In genomic region chr11:61091373-61092279, GRCh38 we compare ENCODE assay signal across 9 cellular contexts. TPM values are rescaled to one million over a fixed set of nuclear protein-coding genes. Genes with fewer than 3 reads are reported as not detected.
DNase-seq lines count a peak whose midpoint lies in the region; ATAC-seq and TF ChIP-seq lines count a peak whose summit lies in the region.
"Had no signal": no experiment of that assay in that cellular context is flagged by ENCODE, and none has a peak within 500 bp of the region (broad histone marks: within the 10 kb centered on the region; RNA-seq: fewer than 3 reads in every experiment).

No MANE protein-coding gene starts in this region.

- H3K27me3 ChIP-seq in CD4-positive, alpha-beta T cell (ENCODE audit: control insufficient read depth, insufficient read depth, low read length) = no peaks in the 10 kb centered on the region
- peaks cover 13% of the 10 kb centered on the region for H3K27me3 ChIP-seq in GM23248 (replicated peaks; ENCODE audit: insufficient read depth)
- no peaks in the 10 kb centered on the region for H3K27me3 ChIP-seq in esophagus muscularis mucosa

- no peaks in the 10 kb centered on the region for H3K27me3 Mint-ChIP-seq in CD4-positive, alpha-beta T cell
- H3K27me3 Mint-ChIP-seq in memory B cell = no peaks in the 10 kb centered on the region
- H3K27me3 Mint-ChIP-seq in osteocyte (ENCODE audit: unreplicated experiment) = peaks cover 26% of the 10 kb centered on the region

- CTCF ChIA-PET in CD4-positive, alpha-beta T cell (lab: Charles Lee) = interaction anchor here (1.0 to 1.9 kb wide), 4 partner anchors 8 to 17 kb away, joined by 3 to 4 read pairs (median 3); no protein-coding TSS in a partner anchor

- intact Hi-C loops in CD4-positive, alpha-beta T cell (cut with DNase I, micrococcal nuclease) = no loop called here
- intact Hi-C loops in esophagus muscularis mucosa (cut with DNase I) = no loop called here

- H3K4me3 Mint-ChIP-seq in CD4-positive, alpha-beta T cell = peak overlapping the region; percentile 81
- peak overlapping the region; percentile 17 for H3K4me3 Mint-ChIP-seq in memory B cell
- no peak overlapping the region for H3K4me3 Mint-ChIP-seq in osteocyte (ENCODE audit: unreplicated experiment)

- H3K4me2 ChIP-seq in GM23248 (ENCODE audit: unreplicated experiment) = no peak overlapping the region

- H3K4me3 ChIP-seq in GM23248 (no peak overlapping the region), esophagus muscularis mucosa (no peak overlapping the region)

- TF ChIP-seq CTCF in CD4-positive, alpha-beta T cell (IDR thresholded peaks at IDR 0.05) = no peak
- TF ChIP-seq CTCF in osteocyte (IDR thresholded peaks at IDR 0.05) = no peak
- no peak for TF ChIP-seq CTCF in esophagus muscularis mucosa (IDR thresholded peaks at IDR 0.05)

- H3K4me1 ChIP-seq in GM23248 (ENCODE audit: insufficient read depth) = no peaks in the 10 kb centered on the region
- no peaks in the 10 kb centered on the region for H3K4me1 ChIP-seq in esophagus muscularis mucosa

- WGBS in GM23248 (ENCODE audit: low coverage in 1 of 2, low lambda C conversion rate in 2 of 2, missing lambda C conversion rate in 2 of 2), 2 experiments = 73 to 76% methylated on average over 17 of the region's 17 CpGs
- 87% methylated on average over 13 of the region's 17 CpGs for WGBS in esophagus muscularis mucosa

- no peak overlapping the region for H2AFZ ChIP-seq in GM23248

- peak; percentile 52 for ATAC-seq in CD4-positive, alpha-beta T cell (ENCODE audit: poor library complexity)
- ATAC-seq in memory B cell (ENCODE audit: low read depth) = no peak

- H4K20me1 ChIP-seq in GM23248 (ENCODE audit: insufficient read depth) = no peaks in the 10 kb centered on the region

- H3K27ac Mint-ChIP-seq in CD4-positive, alpha-beta T cell = peak overlapping the region; percentile 93
- H3K27ac Mint-ChIP-seq in memory B cell (peak overlapping the region; percentile 52), osteocyte (ENCODE audit: unreplicated experiment) (no peak overlapping the region)

- no peaks in the 10 kb centered on the region for H3K79me2 ChIP-seq in GM23248 (ENCODE audit: insufficient read depth)

- H3K27ac ChIP-seq in CD4-positive, alpha-beta T cell (ENCODE audit: low read depth, low read length) = peak overlapping the region; percentile 59
- H3K27ac ChIP-seq in GM23248 (no peak overlapping the region), esophagus muscularis mucosa (replicated peaks in 1 of 4) (no peak overlapping the region)

- in situ Hi-C loops in GM23248 (cut with MboI) = no loop called here

- peak in 2 of 10 experiments; percentile 43 to 48 for DNase-seq in CD4-positive, alpha-beta T cell
- peak; percentile 47 for DNase-seq in GM23248
- peak; percentile 74 to 77 for DNase-seq in activated T-cell treated with anti-CD3 and anti-CD28 coated beads, Interleukin-2, amount 50 U/mL, for 48 hours
- DNase-seq in memory B cell (ENCODE audit: low spot score in 2 of 2) = no peak
- no peak for DNase-seq in GF-D8 (lab: John Stamatoyannopoulos, UW)
- DNase-seq in osteocyte (ENCODE audit: extremely low spot score, unreplicated experiment) = no peak
- DNase-seq in GDM1 (lab: John Stamatoyannopoulos, UW) = no peak
- no peak for DNase-seq in esophagus muscularis mucosa (ENCODE audit: extremely low spot score)
- DNase-seq: NCI-H748 treated with DMSO at 0.1 percent for 48 hours had no signal

- H3F3A ChIP-seq in GM23248 (ENCODE audit: insufficient read depth) = no peaks in the 10 kb centered on the region

- H3K9me3 ChIP-seq in CD4-positive, alpha-beta T cell (ENCODE audit: control insufficient read depth, low read length) = no peaks in the 10 kb centered on the region
- H3K9me3 ChIP-seq in GM23248 (ENCODE audit: low read depth) = no peaks in the 10 kb centered on the region
- H3K9me3 ChIP-seq in esophagus muscularis mucosa = no peaks in the 10 kb centered on the region

- no peak for TF ChIP-seq POLR2A in esophagus muscularis mucosa (IDR thresholded peaks at IDR 0.05; ENCODE audit: low read depth)

- no peak for TF ChIP-seq EP300 in esophagus muscularis mucosa (IDR thresholded peaks at IDR 0.05)

- H3K9ac ChIP-seq in GM23248 = no peak overlapping the region

- no peaks in the 10 kb centered on the region for H3K36me3 Mint-ChIP-seq in CD4-positive, alpha-beta T cell (ENCODE audit: low read depth)
- H3K36me3 Mint-ChIP-seq in memory B cell = peaks cover 2% of the 10 kb centered on the region
- no peaks in the 10 kb centered on the region for H3K36me3 Mint-ChIP-seq in osteocyte (ENCODE audit: unreplicated experiment)

- POLR2A ChIA-PET in CD4-positive, alpha-beta T cell (lab: Charles Lee) = interaction anchor here (0.6 to 4.3 kb wide), 14 partner anchors 10 to 115 kb away, joined by 3 to 43 read pairs (median 4); partner anchors contain the start of gene CD5

- no peaks in the 10 kb centered on the region for H3K9me3 Mint-ChIP-seq in CD4-positive, alpha-beta T cell
- H3K9me3 Mint-ChIP-seq in memory B cell (no peaks in the 10 kb centered on the region), osteocyte (ENCODE audit: unreplicated experiment) (no peaks in the 10 kb centered on the region)

- no peaks in the 10 kb centered on the region for H3K36me3 ChIP-seq in GM23248 (ENCODE audit: low read depth)
- no peaks in the 10 kb centered on the region for H3K36me3 ChIP-seq in esophagus muscularis mucosa

- no peaks in the 10 kb centered on the region for H3K9me2 ChIP-seq in GM23248 (ENCODE audit: insufficient read depth)

- peaks cover 66% of the 10 kb centered on the region for H3K4me1 Mint-ChIP-seq in CD4-positive, alpha-beta T cell (ENCODE audit: low read depth)
- H3K4me1 Mint-ChIP-seq in memory B cell (peaks cover 48% of the 10 kb centered on the region), osteocyte (ENCODE audit: unreplicated experiment) (no peaks in the 10 kb centered on the region)

RNA-seq across cellular contexts. Expression of gene CD5, which starts 10.7 kb away (rescaled TPM):
- 100 to 1,000 TPM; 421 to 423 TPM for total RNA-seq in CD4-positive, alpha-beta T cell
- total RNA-seq in GM23248 (2014; rRNA removed; shearing (Covaris generic)) = not detected in 2 replicates
- polyA plus RNA-seq in GM23248 (2016; fragmentation: Nextera tagmentation; extraction: Ambion mirVana) = not detected in 2 replicates
- total RNA-seq in osteocyte (not detected in 2 replicates), esophagus muscularis mucosa (1 to 10 TPM in 1 of 4 donors, under 1 TPM in 3; 0.11 to 1.3 (median 0.34) TPM)

Comparison
In these comparisons a context has a peak if more than half of its experiments do, and no peak if none do; other contexts are left out.
1. DNase-seq: peak in GM23248 (single experiment) and activated T-cell treated with anti-CD3 and anti-CD28 coated beads, Interleukin-2, amount 50 U/mL, for 48 hours (2 of 2); none in memory B cell (0 of 2), GF-D8 (single experiment), osteocyte (single experiment), GDM1 (single experiment) and esophagus muscularis mucosa (single experiment).
2. RNA of gene CD5, which starts 10.7 kb away (total RNA-seq): 421 to 423 TPM in CD4-positive, alpha-beta T cell; 0.11 to 1.3 TPM in esophagus muscularis mucosa, not detected in GM23248 and not detected in osteocyte; every median in the first group is over 100 times any median in the second.